1 cellular context compared by ENCODE assay signal in genomic region chr15:93041159-93041547, GRCh38.
TF ChIP-seq lines count a peak whose summit lies in the region.

No MANE protein-coding gene starts in this region.

TF ChIP-seq in HepG2, 621 proteins besides CTCF, POLR2A, EP300 and RAD21:
- no peak for TF ChIP-seq UBTF (CRISPR knock-in tag; IDR thresholded peaks at IDR 0.05)
- no peak for TF ChIP-seq ZNF503 (CRISPR knock-in tag; IDR thresholded peaks at IDR 0.05)
- no peak for TF ChIP-seq RNF219 (CRISPR knock-in tag; IDR thresholded peaks at IDR 0.05)
- TF ChIP-seq PCBP2 (optimal IDR thresholded peaks at IDR 0.05; ENCODE audit: low read depth, low read length, poor library complexity, severe bottlenecking) = no peak
- no peak for TF ChIP-seq MTF1 (CRISPR knock-in tag; IDR thresholded peaks at IDR 0.05)
- no peak for TF ChIP-seq ZZZ3 (CRISPR knock-in tag; IDR thresholded peaks at IDR 0.05; ENCODE audit: borderline replicate concordance)
- TF ChIP-seq AGO1 (IDR thresholded peaks at IDR 0.05; ENCODE audit: low read depth, low read length, poor library complexity, severe bottlenecking) = no peak
- no peak for TF ChIP-seq ZNF639 (CRISPR knock-in tag; conservative IDR thresholded peaks at IDR 0.05)
TF ChIP-seq in HepG2: peak in this region for 0.
